9 cellular contexts compared by ENCODE assay signal in genomic region chr3:119098006-119098405, GRCh38. TPM values are rescaled to one million over a fixed set of nuclear protein-coding genes. Genes with fewer than 3 reads are reported as not detected.
"Had no signal": no experiment of that assay in that cellular context is flagged by ENCODE, and none has a peak within 500 bp of the region (broad histone marks: within the 10 kb centered on the region; RNA-seq: fewer than 3 reads in every experiment).

No MANE protein-coding gene starts in this region.

- DNase-seq: GOT3, H9 had no signal

- H3K27ac Mint-ChIP-seq: GM23338, H9, HFFc6 had no signal

- H3K36me3 ChIP-seq: HAP-1 had no signal

- H3K4me2 ChIP-seq: GM23338 had no signal

- H3K9me3 ChIP-seq: HAP-1 had no signal

- ATAC-seq: GM23338 had no signal

- H3K4me3 ChIP-seq: GM23248, GM23338, HAP-1 had no signal

- H3K9ac ChIP-seq: GM23248 had no signal

- H3K9me3 Mint-ChIP-seq: HFFc6 had no signal

- H3K27ac ChIP-seq: GM23248 had no signal

- H2AFZ ChIP-seq: GM23248, GM23338 had no signal

- H3K4me1 Mint-ChIP-seq: GM23338 had no signal

- H3K4me3 Mint-ChIP-seq: GM23338, H9, HFFc6 had no signal

- H3K4me1 ChIP-seq: HAP-1 had no signal

RNA-seq across cellular contexts. Expression of gene TEX55, which starts 48.0 kb away (rescaled TPM):
- total RNA-seq: GM23248, H1, H4, H7, H9, HFFc6 had no signal
- polyA plus RNA-seq: GM23248, GM23338, H1 had no signal
